8 cellular contexts compared by ENCODE assay signal in the genomic region with DNA sequence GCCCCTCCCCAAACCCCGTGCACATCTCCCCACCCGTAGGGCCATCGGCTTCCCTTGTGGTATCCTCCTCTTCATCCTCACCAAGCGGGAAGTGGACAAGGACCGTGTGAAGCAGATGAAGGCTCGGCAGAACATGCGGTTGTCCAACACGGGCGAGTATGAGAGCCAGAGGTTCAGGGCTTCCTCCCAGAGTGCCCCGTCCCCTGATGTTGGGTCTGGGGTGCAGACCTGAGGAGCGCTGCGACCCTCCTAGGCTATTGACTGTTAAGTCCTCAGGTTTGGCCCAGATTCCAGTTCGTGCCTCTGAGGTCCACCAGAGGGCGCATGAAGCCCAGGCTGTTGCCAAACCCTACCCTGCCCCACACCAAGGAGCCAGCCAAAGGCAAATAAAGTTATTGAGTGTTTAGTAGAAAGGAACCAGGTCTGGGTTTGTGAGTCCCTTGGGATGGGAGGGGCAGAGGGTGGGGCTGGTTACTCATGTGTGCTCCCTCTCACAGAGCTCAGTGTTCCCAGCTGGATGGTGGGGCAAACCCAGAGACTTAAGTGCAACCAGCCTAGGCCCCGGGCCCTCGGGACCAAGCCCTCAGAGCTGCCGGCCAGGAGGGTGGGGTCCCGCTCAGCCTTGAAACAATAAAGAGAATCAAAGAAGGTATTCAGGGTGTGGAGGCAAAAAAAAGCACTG. TPM values are rescaled to one million over a fixed set of nuclear protein-coding genes. Genes with fewer than 3 reads are reported as not detected.
DNase-seq lines count a peak whose midpoint lies in the region; ATAC-seq and TF ChIP-seq lines count a peak whose summit lies in the region.

No MANE protein-coding gene starts in this region.

- peaks cover 35% of the 10 kb centered on the region for H3K4me1 Mint-ChIP-seq in HFFc6 (ENCODE audit: low read depth)

- no peak for ATAC-seq in HG03571 (IDR thresholded peaks at IDR 0.05; ENCODE audit: unreplicated experiment)

- peaks cover 9% of the 10 kb centered on the region; the same call in 1 of the 2 replicates for H3K36me3 Mint-ChIP-seq in HFFc6 (ENCODE audit: low read depth)

- no peaks in the 10 kb centered on the region for H3K9me3 Mint-ChIP-seq in HFFc6

- H3K4me3 Mint-ChIP-seq in HFFc6 = peak overlapping the region; percentile 90

- DNase-seq in DMS 273 (lab: John Stamatoyannopoulos, UW; ENCODE audit: unreplicated experiment) = peak; percentile 91
- DNase-seq in HFFc6 = peak; percentile 89
- peak; percentile 48 for DNase-seq in NCI-H226
- DNase-seq in activated CD4-positive, CD25-positive, alpha-beta regulatory T cell treated with anti-CD3 and anti-CD28 coated beads, Interleukin-2, amount 50 U/mL, for 16 hours (ENCODE audit: low read depth, low spot score) = peak; percentile 62
- DNase-seq in central memory CD4-positive, alpha-beta T cell = peak; percentile 73
- peak; percentile 88 for DNase-seq in left kidney (ENCODE audit: low read depth, low spot score)
- peak; percentile 77 for DNase-seq in stimulated activated CD4-positive, alpha-beta T cell treated with anti-CD3 and anti-CD28 coated beads, Interleukin-1b, Interleukin-23, amount 100 ng/mL, for 48 hours

- peak; percentile 94 for TF ChIP-seq CTCF in HFFc6 (IDR thresholded peaks at IDR 0.05)

- H3K27ac Mint-ChIP-seq in HFFc6 = peak overlapping the region; percentile 79

- peaks cover 3% of the 10 kb centered on the region; the same call in 1 of the 2 replicates for H3K27me3 Mint-ChIP-seq in HFFc6 (ENCODE audit: insufficient read depth)

RNA-seq across cellular contexts. Expression of gene PNKD, which starts 2.4 kb away (rescaled TPM):
- 10 to 100 TPM; 50.8 to 62.8 (median 57.7) TPM for total RNA-seq in HFFc6 (2021; fragmentation: NEBNext Ultra II Directional; extraction: Animal tissue kit (Norgen Biotek cat#: 25700))

RNA-seq across cellular contexts. Expression of gene AAMP, which starts 2.7 kb away (rescaled TPM):
- total RNA-seq in HFFc6 (2021; fragmentation: NEBNext Ultra II Directional; extraction: Animal tissue kit (Norgen Biotek cat#: 25700)) = 10 to 100 TPM; 71.6 to 91.3 (median 80.4) TPM

RNA-seq across cellular contexts. Expression of gene GPBAR1, which starts 11.9 kb away (rescaled TPM):
- total RNA-seq in HFFc6 (2021; fragmentation: NEBNext Ultra II Directional; extraction: Animal tissue kit (Norgen Biotek cat#: 25700)) = under 1 TPM in 5 of 6 experiments, not detected in 1; 0.10 to 0.17 (median 0.12) TPM

RNA-seq across cellular contexts. Expression of gene TMBIM1, which starts 19.6 kb away (rescaled TPM):
- total RNA-seq in HFFc6 (2021; fragmentation: NEBNext Ultra II Directional; extraction: Animal tissue kit (Norgen Biotek cat#: 25700)) = 100 to 1,000 TPM; 163 to 187 (median 176) TPM

RNA-seq across cellular contexts. Expression of gene ARPC2, which starts 55.7 kb away (rescaled TPM):
- total RNA-seq in HFFc6 (2021; fragmentation: NEBNext Ultra II Directional; extraction: Animal tissue kit (Norgen Biotek cat#: 25700)) = 100 to 1,000 TPM; 458 to 516 (median 500) TPM
